ENCODE assay signal across 24 cellular contexts in genomic region chr6:10381830-10382208, GRCh38. TPM values are rescaled to one million over a fixed set of nuclear protein-coding genes. Genes with fewer than 3 reads are reported as not detected.
DNase-seq lines count a peak whose midpoint lies in the region; ATAC-seq and TF ChIP-seq lines count a peak whose summit lies in the region.
"Had no signal": no experiment of that assay in that cellular context is flagged by ENCODE, and none has a peak within 500 bp of the region (broad histone marks: within the 10 kb centered on the region; RNA-seq: fewer than 3 reads in every experiment).

No MANE protein-coding gene starts in this region.

- H3K4me3 ChIP-seq in H7 (ENCODE audit: insufficient read depth, low read depth, low read length), result no peak overlapping the region
- H3K4me3 ChIP-seq in coronary artery, result no peak overlapping the region
- H3K4me3 ChIP-seq: BLaER1, lung, uterus had no signal

- H3K27me3 ChIP-seq in H7 (ENCODE audit: control insufficient read depth, insufficient read depth, low read length), result peaks cover 69% of the 10 kb centered on the region

- peaks cover 33% of the 10 kb centered on the region for H3K4me1 Mint-ChIP-seq in nephron
- H3K4me1 Mint-ChIP-seq in stimulated activated memory B cell treated with anti-CD40 and anti-IgM and Interleukin-4, amounts not matched to agents 10 μg/mL and 1 μg/mL and 100 μg/mL, for 72 hours, result peaks cover 7% of the 10 kb centered on the region

- TF ChIP-seq CTCF in coronary artery (IDR thresholded peaks at IDR 0.05), result no peak
- TF ChIP-seq CTCF in nephron (IDR thresholded peaks at IDR 0.05; ENCODE audit: unreplicated experiment in 3 of 3), result no peak

- H3K36me3 Mint-ChIP-seq in nephron (ENCODE audit: low read depth), result no peaks in the 10 kb centered on the region
- no peaks in the 10 kb centered on the region for H3K36me3 Mint-ChIP-seq in stimulated activated memory B cell treated with anti-CD40 and anti-IgM and Interleukin-4, amounts not matched to agents 10 μg/mL and 1 μg/mL and 100 μg/mL, for 72 hours

- H3K9me3 Mint-ChIP-seq in nephron, result peaks cover under 1% of the 10 kb centered on the region
- peaks cover 8% of the 10 kb centered on the region for H3K9me3 Mint-ChIP-seq in stimulated activated memory B cell treated with anti-CD40 and anti-IgM and Interleukin-4, amounts not matched to agents 10 μg/mL and 1 μg/mL and 100 μg/mL, for 72 hours

- DNase-seq in ELF-1 (ENCODE audit: low read depth, low spot score), result peak; percentile 39
- peak; percentile 68 for DNase-seq in H7
- peak; percentile 61 for DNase-seq in coronary artery (ENCODE audit: low spot score)
- DNase-seq in inferior parietal cortex (ENCODE audit: extremely low spot score), result no peak
- DNase-seq: ACHN; activated effector memory CD4-positive, alpha-beta T cell treated with Interleukin-2 at 50 U/mL for 16 hours; brain microvascular endothelial cell; DND-41; effector CD8-positive, alpha-beta T cell; KBM-7; MM.1S; NCI-H1417 treated with DMSO at 0.1 percent for 48 hours; NCI-H446; small intestine; stimulated activated CD4-positive, alpha-beta T cell treated with anti-CD3 and anti-CD28 coated beads, Interleukin-2, amount 100 ng/mL, for 24 hours; T-helper 9 cell; uterus had no signal

- H3K27ac ChIP-seq in coronary artery, result no peak overlapping the region
- H3K27ac ChIP-seq: BLaER1, brain microvascular endothelial cell, neutrophil, uterus had no signal

- no peaks in the 10 kb centered on the region for H3K36me3 ChIP-seq in H7 (replicated peaks; ENCODE audit: control insufficient read depth, insufficient read depth, low read length)
- H3K36me3 ChIP-seq: BLaER1, brain microvascular endothelial cell, neutrophil, uterus had no signal

- H3K27me3 Mint-ChIP-seq in nephron (ENCODE audit: low read depth), result peaks cover 83% of the 10 kb centered on the region
- peaks cover 88% of the 10 kb centered on the region for H3K27me3 Mint-ChIP-seq in stimulated activated memory B cell treated with anti-CD40 and anti-IgM and Interleukin-4, amounts not matched to agents 10 μg/mL and 1 μg/mL and 100 μg/mL, for 72 hours

- H3K4me3 Mint-ChIP-seq in nephron, result peak overlapping the region in 2 of 3 experiments; percentile 31 to 47
- no peak overlapping the region for H3K4me3 Mint-ChIP-seq in stimulated activated memory B cell treated with anti-CD40 and anti-IgM and Interleukin-4, amounts not matched to agents 10 μg/mL and 1 μg/mL and 100 μg/mL, for 72 hours

- H3K27ac Mint-ChIP-seq in nephron, result no peak overlapping the region
- no peak overlapping the region for H3K27ac Mint-ChIP-seq in stimulated activated memory B cell treated with anti-CD40 and anti-IgM and Interleukin-4, amounts not matched to agents 10 μg/mL and 1 μg/mL and 100 μg/mL, for 72 hours

- no peak for ATAC-seq in GM21576 (IDR thresholded peaks at IDR 0.05; ENCODE audit: unreplicated experiment)
- no peak for ATAC-seq in HG02852 (IDR thresholded peaks at IDR 0.05; ENCODE audit: unreplicated experiment)
- no peak for ATAC-seq in stimulated activated memory B cell treated with anti-CD40 and anti-IgM and Interleukin-4, amounts not matched to agents 10 μg/mL and 1 μg/mL and 100 μg/mL, for 72 hours

RNA-seq across cellular contexts. Expression of gene TFAP2A, which starts 33.1 kb away (rescaled TPM):
- total RNA-seq in H7 (2014; rRNA removed; shearing (Covaris generic)), result not detected in 2 replicates
